28 cellular contexts compared by ENCODE assay signal in the genomic region with DNA sequence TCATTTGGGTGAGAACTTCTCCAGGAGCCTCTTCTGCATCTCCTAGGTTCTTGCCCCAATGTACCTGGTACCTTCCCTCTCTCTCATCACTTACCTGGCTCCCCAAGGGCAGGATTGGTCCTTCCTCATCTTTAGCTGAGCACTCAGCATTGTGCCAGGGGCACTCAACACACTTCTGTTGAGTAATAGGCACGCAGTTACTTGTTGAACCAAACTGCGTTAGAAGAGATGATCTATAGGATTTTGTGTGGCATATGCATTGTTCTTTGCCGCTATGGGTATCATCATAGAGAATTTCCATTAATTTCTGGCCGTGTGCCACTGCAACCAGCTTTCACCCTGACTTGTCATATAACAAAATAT.
"Had no signal": no experiment of that assay in that cellular context is flagged by ENCODE, and none has a peak within 500 bp of the region (broad histone marks: within the 10 kb centered on the region; RNA-seq: fewer than 3 reads in every experiment).

No MANE protein-coding gene starts in this region.

- H3K79me2 ChIP-seq: parathyroid adenoma had no signal

- H3K27ac Mint-ChIP-seq: memory B cell; mesothelial cell of epicardium; nephron progenitor cell; stimulated activated naive B cell treated with anti-CD40 and anti-IgM and Interleukin-4, amounts not matched to agents 10 μg/mL and 1 μg/mL and 100 μg/mL, for 72 hours; stimulated activated naive CD8-positive, alpha-beta T cell treated with anti-CD3 and anti-CD28 coated beads, Interleukin-15, Interleukin-2, amounts not matched to agents 100 ng/mL and 50 ng/mL, for 24 hours had no signal

- H3K27ac ChIP-seq: dorsolateral prefrontal cortex, epithelial cell of prostate, esophagus squamous epithelium, lower lobe of right lung, parathyroid adenoma, right lobe of liver, thoracic aorta, tibial nerve, upper lobe of left lung had no signal

- FAIRE-seq: frontal cortex, small intestine, urothelium cell line had no signal

- DNase-seq: cerebellar nuclear complex; cortex of kidney; dorsolateral prefrontal cortex; effector CD4-positive, alpha-beta T cell; esophagus squamous epithelium; hypothalamus; immature natural killer cell; islet precursor cell; left ventricle myocardium superior; lower lobe of right lung; naive B cell; nephron progenitor cell; right lobe of liver; stimulated activated CD4-positive, alpha-beta T cell treated with anti-CD3 and anti-CD28 coated beads, Interleukin-15, amount 100 ng/mL, for 24 hours; stimulated activated CD4-positive, alpha-beta T cell treated with anti-CD3 and anti-CD28 coated beads, Interleukin-2, amount 100 ng/mL, for 48 hours; stimulated activated naive B cell treated with anti-CD40 and anti-IgM and Interleukin-4, amounts not matched to agents 10 μg/mL and 1 μg/mL and 100 μg/mL, for 72 hours; upper lobe of left lung had no signal

- H3K36me3 ChIP-seq: esophagus squamous epithelium, lower lobe of right lung, right lobe of liver, thoracic aorta, tibial nerve, upper lobe of left lung had no signal

- H3K9ac ChIP-seq: parathyroid adenoma had no signal

- H3K4me1 Mint-ChIP-seq: mesothelial cell of epicardium had no signal

- H3K9me3 ChIP-seq: esophagus squamous epithelium, lower lobe of right lung, mucosa of descending colon, right lobe of liver, thoracic aorta, upper lobe of left lung had no signal

- H3K4me3 Mint-ChIP-seq: immature natural killer cell; memory B cell; mesothelial cell of epicardium; naive B cell; nephron progenitor cell; stimulated activated naive B cell treated with anti-CD40 and anti-IgM and Interleukin-4, amounts not matched to agents 10 μg/mL and 1 μg/mL and 100 μg/mL, for 72 hours; stimulated activated naive CD8-positive, alpha-beta T cell treated with anti-CD3 and anti-CD28 coated beads, Interleukin-15, Interleukin-2, amounts not matched to agents 100 ng/mL and 50 ng/mL, for 24 hours had no signal

- H3K27me3 Mint-ChIP-seq: memory B cell; stimulated activated naive CD8-positive, alpha-beta T cell treated with anti-CD3 and anti-CD28 coated beads, Interleukin-15, Interleukin-2, amounts not matched to agents 100 ng/mL and 50 ng/mL, for 24 hours had no signal

- ATAC-seq: left ventricle myocardium superior; right lobe of liver; stimulated activated naive B cell treated with anti-CD40 and anti-IgM and Interleukin-4, amounts not matched to agents 10 μg/mL and 1 μg/mL and 100 μg/mL, for 72 hours had no signal

- H3K36me3 Mint-ChIP-seq: mesothelial cell of epicardium; naive B cell; stimulated activated naive B cell treated with anti-CD40 and anti-IgM and Interleukin-4, amounts not matched to agents 10 μg/mL and 1 μg/mL and 100 μg/mL, for 72 hours had no signal

- H3K9me3 Mint-ChIP-seq: mesothelial cell of epicardium; stimulated activated naive CD8-positive, alpha-beta T cell treated with anti-CD3 and anti-CD28 coated beads, Interleukin-15, Interleukin-2, amounts not matched to agents 100 ng/mL and 50 ng/mL, for 24 hours had no signal

- H3K4me1 ChIP-seq: parathyroid adenoma, right lobe of liver, tibial nerve had no signal

- H3K4me3 ChIP-seq: dorsolateral prefrontal cortex, esophagus squamous epithelium, lower lobe of right lung, mucosa of descending colon, right lobe of liver, thoracic aorta, tibial nerve, upper lobe of left lung had no signal

- H3K27me3 ChIP-seq: esophagus squamous epithelium, right lobe of liver, tibial nerve, upper lobe of left lung had no signal

- H2AFZ ChIP-seq: parathyroid adenoma had no signal
